ENCODE assay signal across 1 cellular context in genomic region chr22:44758354-44758969, GRCh38.
A peak's percentile ranks its signal among the peaks of the same experiment; 100 is the strongest.
TF ChIP-seq lines count a peak whose summit lies in the region.

No MANE protein-coding gene starts in this region.

TF ChIP-seq in HEK293, 187 proteins besides CTCF, POLR2A, EP300 and RAD21 (continued from another document):
- TF ChIP-seq PRDM10 (tag by site-specific recombination; IDR thresholded peaks at IDR 0.05) (peak; percentile 59), HIC1 (tag by site-specific recombination; IDR thresholded peaks at IDR 0.05) (peak; percentile 73), ZNF341 (tag by site-specific recombination; IDR thresholded peaks at IDR 0.05; ENCODE audit: low read depth) (peak; percentile 42; the same call in 1 of the 2 replicates), ZNF221 (tag by site-specific recombination; IDR thresholded peaks at IDR 0.05; ENCODE audit: borderline replicate concordance) (no peak)
TF ChIP-seq in HEK293: peak in this region for 32.
